In genomic region chr3:27666277-27666676, GRCh38 we compare ENCODE assay signal across 8 cellular contexts.
DNase-seq lines count a peak whose midpoint lies in the region; ATAC-seq and TF ChIP-seq lines count a peak whose summit lies in the region.

No MANE protein-coding gene starts in this region.

- H3K9me3 ChIP-seq in ES-I3 (ENCODE audit: control insufficient read depth, insufficient read depth, low read length) (no peaks in the 10 kb centered on the region), MM.1S (replicated peaks; ENCODE audit: insufficient read depth, low read length) (no peaks in the 10 kb centered on the region), iPS-20b (ENCODE audit: insufficient read depth, low read depth, low read length) (no peaks in the 10 kb centered on the region)

- TF ChIP-seq CTCF in MM.1S (IDR thresholded peaks at IDR 0.05; ENCODE audit: low read length), result no peak

- no peaks in the 10 kb centered on the region for H4K20me1 ChIP-seq in MM.1S (ENCODE audit: insufficient read depth, low read length)

- no peaks in the 10 kb centered on the region for H3F3A ChIP-seq in MM.1S (ENCODE audit: insufficient read depth, low read length)

- no peak overlapping the region for H3K4me2 ChIP-seq in MM.1S (ENCODE audit: low read depth, low read length)

- H3K9ac ChIP-seq in ES-I3 (ENCODE audit: low read depth, low read length), result peak overlapping the region; percentile 31
- no peak overlapping the region for H3K9ac ChIP-seq in MM.1S (ENCODE audit: low read length)
- H3K9ac ChIP-seq in iPS-20b (ENCODE audit: low read depth, low read length), result peak overlapping the region; percentile 81; the same call in 1 of the 2 replicates

- ATAC-seq in GM21619 (IDR thresholded peaks at IDR 0.05; ENCODE audit: unreplicated experiment), result peak; percentile 47

- no peaks in the 10 kb centered on the region for H3K9me2 ChIP-seq in MM.1S (replicated peaks; ENCODE audit: insufficient read depth, low read length)

- H3K27ac ChIP-seq in MM.1S (ENCODE audit: low read length), result no peak overlapping the region
- peak overlapping the region; percentile 55 for H3K27ac ChIP-seq in iPS-20b (ENCODE audit: low read length)

- H3K36me3 ChIP-seq in ES-I3 (ENCODE audit: insufficient read depth, low read length) (no peaks in the 10 kb centered on the region), MM.1S (replicated peaks; ENCODE audit: insufficient read depth, low read length) (no peaks in the 10 kb centered on the region), iPS-20b (ENCODE audit: insufficient read depth, low read depth, low read length) (no peaks in the 10 kb centered on the region)

- H3K27me3 ChIP-seq in MM.1S (replicated peaks; ENCODE audit: insufficient read depth, low read length), result no peaks in the 10 kb centered on the region
- no peaks in the 10 kb centered on the region for H3K27me3 ChIP-seq in iPS-20b (ENCODE audit: insufficient read depth, low read length)

- H3K4me3 ChIP-seq in MM.1S (ENCODE audit: low read length), result no peak overlapping the region
- H3K4me3 ChIP-seq in iPS-20b (ENCODE audit: low read length), result peak overlapping the region; percentile 49; the same call in 1 of the 2 replicates

- DNase-seq in MM.1S (no peak), globus pallidus (ENCODE audit: low spot score) (no peak), NCI-H1105 treated with DMSO at 0.1 percent for 48 hours (lab: John Stamatoyannopoulos, UW) (no peak), inferior parietal cortex (ENCODE audit: extremely low spot score) (no peak), NOMO-1 treated with DMSO at 0.1 percent for 48 hours (lab: John Stamatoyannopoulos, UW; ENCODE audit: unreplicated experiment) (no peak)

- no peaks in the 10 kb centered on the region for H3K79me2 ChIP-seq in MM.1S (ENCODE audit: low read length)

- H3K4me1 ChIP-seq in ES-I3 (ENCODE audit: insufficient read depth, low read length) (peaks cover 3% of the 10 kb centered on the region), MM.1S (ENCODE audit: low read length) (no peaks in the 10 kb centered on the region), iPS-20b (ENCODE audit: insufficient read depth, low read length) (peaks cover 19% of the 10 kb centered on the region; the same call in 1 of the 2 replicates)

- H2AFZ ChIP-seq in MM.1S (ENCODE audit: low read length), result 0 out of 2 replicates have a peak overlapping the region, but pooled peaks have one; percentile 35
